ENCODE assay signal across 20 cellular contexts in genomic region chr22:16558376-16558945, GRCh38. TPM values are rescaled to one million over a fixed set of nuclear protein-coding genes. Genes with fewer than 3 reads are reported as not detected.
"Had no signal": no experiment of that assay in that cellular context is flagged by ENCODE, and none has a peak within 500 bp of the region (broad histone marks: within the 10 kb centered on the region; RNA-seq: fewer than 3 reads in every experiment).

No MANE protein-coding gene starts in this region.

RNA-seq across cellular contexts. Expression of gene CCT8L2, which starts 34.1 kb away (rescaled TPM):
- total RNA-seq: natural killer cell, occipital lobe, osteoblast, ovary, progenitor cell of endocrine pancreas, psoas muscle, renal cortical epithelial cell, sciatic nerve, smooth muscle cell, spleen, stomach, subcutaneous adipose tissue, temporal lobe, thoracic aorta, thyroid gland, tibial nerve, upper lobe of left lung, ureter, vagina had no signal
- polyA plus RNA-seq: neural cell, ovary, smooth muscle cell, spleen, stomach had no signal
